In the genomic region with DNA sequence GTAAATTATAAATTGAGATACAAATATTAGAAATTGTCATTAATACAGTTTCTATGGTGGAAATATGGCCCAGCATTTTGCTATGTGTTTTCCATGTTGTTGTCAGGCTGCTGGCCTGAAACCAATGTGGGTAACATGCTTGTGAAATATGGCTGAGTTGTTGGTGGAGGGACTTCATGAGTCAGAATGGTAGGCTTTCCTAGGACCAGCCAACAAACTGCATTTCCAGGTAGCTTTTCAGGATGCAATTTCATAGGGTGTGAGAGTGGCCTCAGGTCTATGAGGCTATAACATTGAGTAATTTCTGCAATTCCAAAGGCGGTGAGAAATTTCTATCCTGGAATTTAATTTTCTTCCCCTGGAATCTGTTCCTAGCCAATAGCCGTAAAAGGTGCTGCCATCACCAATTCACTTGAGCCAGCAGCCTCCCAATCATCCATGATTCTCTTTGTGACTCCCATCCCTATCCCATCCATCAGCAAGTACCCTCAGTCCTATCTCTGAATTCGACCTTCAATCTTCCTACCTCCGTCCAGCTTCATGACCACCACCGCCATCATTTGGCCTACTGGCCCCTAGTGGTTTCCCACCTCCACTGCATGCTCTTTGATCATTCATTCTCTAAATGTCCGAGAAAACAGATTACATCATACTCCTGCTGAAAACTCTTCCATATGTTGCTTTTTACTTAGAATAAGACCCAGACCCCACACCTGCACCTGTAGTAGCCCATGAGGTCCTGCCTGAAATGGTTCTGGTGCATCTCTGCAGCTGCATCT, we compare ENCODE assay signal across 15 cellular contexts.
DNase-seq lines count a peak whose midpoint lies in the region; ATAC-seq and TF ChIP-seq lines count a peak whose summit lies in the region.
"Had no signal": no experiment of that assay in that cellular context is flagged by ENCODE, and none has a peak within 500 bp of the region (broad histone marks: within the 10 kb centered on the region; RNA-seq: fewer than 3 reads in every experiment).

No MANE protein-coding gene starts in this region.

- H3K27ac ChIP-seq in OCI-LY7 (ENCODE audit: low read depth, low read length, poor library complexity, severe bottlenecking) = no peak overlapping the region
- peak overlapping the region; percentile 64 for H3K27ac ChIP-seq in epithelial cell of prostate
- H3K27ac ChIP-seq: body of pancreas, esophagus squamous epithelium, neutrophil had no signal

- H3K4me3 ChIP-seq in OCI-LY7 (ENCODE audit: low read depth, low read length, poor library complexity, severe bottlenecking) (no peak overlapping the region), retinal pigment epithelial cell (ENCODE audit: low read length) (no peak overlapping the region)
- H3K4me3 ChIP-seq: body of pancreas, esophagus squamous epithelium had no signal

- H2AFZ ChIP-seq in OCI-LY7 (ENCODE audit: low read length) = no peak overlapping the region

- intact Hi-C loops in OCI-LY7 (cut with micrococcal nuclease; ENCODE audit: unreplicated experiment) = loop anchor here (10.0 kb wide), 1 partner anchor 112 kb away; no protein-coding TSS in a partner anchor

- H3K4me1 ChIP-seq in OCI-LY7 (ENCODE audit: insufficient read depth, low read length, poor library complexity, severe bottlenecking) = no peaks in the 10 kb centered on the region
- H3K4me1 ChIP-seq: body of pancreas, esophagus squamous epithelium had no signal

- ATAC-seq in HG03354 (IDR thresholded peaks at IDR 0.05; ENCODE audit: poor library complexity, severe bottlenecking, unreplicated experiment) (no peak), HG03095 (IDR thresholded peaks at IDR 0.05; ENCODE audit: unreplicated experiment) (no peak)
- ATAC-seq: body of pancreas; left colon; stimulated activated effector memory CD8-positive, alpha-beta T cell treated with anti-CD3 and anti-CD28 coated beads, Interleukin-12 subunit alpha, Interleukin-12 subunit beta, amount 100 ng/mL, for 72 hours had no signal

- TF ChIP-seq CTCF in OCI-LY7 (conservative IDR thresholded peaks at IDR 0.05; ENCODE audit: low read length) = peak; percentile 74
- TF ChIP-seq CTCF in retinal pigment epithelial cell (conservative IDR thresholded peaks at IDR 0.05; ENCODE audit: low read depth, low read length) = peak; percentile 61

- H4K20me1 ChIP-seq in OCI-LY7 (ENCODE audit: insufficient read depth, low read length) = no peaks in the 10 kb centered on the region

- H3K36me3 ChIP-seq in OCI-LY7 (ENCODE audit: insufficient read depth, low read length) = no peaks in the 10 kb centered on the region
- H3K36me3 ChIP-seq: esophagus squamous epithelium, neutrophil had no signal

- H3K79me2 ChIP-seq in OCI-LY7 (ENCODE audit: insufficient read depth, low read depth, low read length) = no peaks in the 10 kb centered on the region

- no peaks in the 10 kb centered on the region for H3K9me2 ChIP-seq in OCI-LY7 (ENCODE audit: insufficient read depth, low read length)

- BruUV-seq in OCI-LY7 (replicated peaks; lab: Mats Ljungman, UMichigan) = no TSS peak

- peak; percentile 2 for DNase-seq in NCI-H82 (lab: John Stamatoyannopoulos, UW)
- no peak for DNase-seq in NCI-H82 treated with DMSO at 0.1 percent for 48 hours (lab: John Stamatoyannopoulos, UW; ENCODE audit: unreplicated experiment)
- DNase-seq in OCI-LY7 (ENCODE audit: low spot score) = peak; percentile 2
- peak; percentile 37 for DNase-seq in epithelial cell of prostate (ENCODE audit: low read depth, low spot score)
- DNase-seq in retinal pigment epithelial cell (ENCODE audit: low read depth) = no peak
- no peak for DNase-seq in T-helper 9 cell
- DNase-seq: body of pancreas; esophagus squamous epithelium; left colon; NCI-H1417; NK-92 treated with Interleukin-12 subunit alpha and Interleukin-12 subunit beta, amount 100 ng/mL, for 24 hours had no signal

- POLR2A ChIA-PET in OCI-LY7 (lab: Charles Lee) = interaction anchor here (0.7 kb wide), 1 partner anchor 306 kb away, joined by 4 read pairs; no protein-coding TSS in a partner anchor

- CTCF ChIA-PET in OCI-LY7 (lab: Charles Lee; ENCODE audit: unreplicated experiment) = no interaction called here

- no peaks in the 10 kb centered on the region for H3K9me3 ChIP-seq in OCI-LY7 (ENCODE audit: low read length)
- H3K9me3 ChIP-seq: body of pancreas, esophagus squamous epithelium, neutrophil had no signal

- H3K4me2 ChIP-seq in OCI-LY7 (ENCODE audit: low read length) = no peak overlapping the region

Comparison
In these comparisons a context has a peak if more than half of its experiments do, and no peak if none do; other contexts are left out.
1. DNase-seq: peak in NCI-H82 (single experiment), OCI-LY7 (single experiment) and epithelial cell of prostate (single experiment); none in NCI-H82 treated with DMSO at 0.1 percent for 48 hours (single experiment), retinal pigment epithelial cell (single experiment) and T-helper 9 cell (single experiment).